13 cellular contexts compared by ENCODE assay signal in the genomic region with DNA sequence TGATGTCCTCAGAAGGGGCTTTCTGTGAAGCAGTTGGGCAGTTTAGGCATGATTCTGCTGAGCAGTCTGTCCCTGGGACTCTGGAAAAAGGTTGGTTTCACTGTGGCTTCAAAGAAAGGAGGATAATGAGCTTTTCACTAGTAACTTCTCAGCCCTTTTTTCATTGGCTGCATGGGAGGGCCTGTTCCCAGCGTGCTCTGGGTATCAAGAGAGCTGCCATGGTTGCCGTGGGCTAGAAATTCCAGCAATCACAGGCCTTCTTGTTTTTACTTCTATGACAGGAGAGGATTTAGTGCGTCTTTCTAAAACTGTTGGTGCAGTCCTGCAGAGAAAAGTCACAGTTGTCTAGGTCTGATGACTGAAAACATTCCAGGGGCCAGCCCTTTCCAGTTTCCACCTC. TPM values are rescaled to one million over a fixed set of nuclear protein-coding genes. Genes with fewer than 3 reads are reported as not detected.
A peak's percentile ranks its signal among the peaks of the same experiment; 100 is the strongest.
DNase-seq lines count a peak whose midpoint lies in the region; ATAC-seq and TF ChIP-seq lines count a peak whose summit lies in the region.
"Had no signal": no experiment of that assay in that cellular context is flagged by ENCODE, and none has a peak within 500 bp of the region (broad histone marks: within the 10 kb centered on the region; RNA-seq: fewer than 3 reads in every experiment).

No MANE protein-coding gene starts in this region.

- no peak for TF ChIP-seq CTCF in fibroblast of lung (conservative IDR thresholded peaks at IDR 0.05 in 1 of 2, IDR thresholded peaks at IDR 0.05 in 1 of 2; ENCODE audit: low read depth in 1 of 2, low read length in 2 of 2)
- TF ChIP-seq CTCF in heart right ventricle (IDR thresholded peaks at IDR 0.05), result no peak

- H3K27me3 ChIP-seq in fibroblast of lung (ENCODE audit: control insufficient read depth, insufficient read depth, low read length) (no peaks in the 10 kb centered on the region), heart right ventricle (no peaks in the 10 kb centered on the region)
- H3K27me3 ChIP-seq: upper lobe of left lung had no signal

- no peaks in the 10 kb centered on the region for H3K27me3 Mint-ChIP-seq in activated T-cell treated with anti-CD3 and anti-CD28 coated beads, Interleukin-2, amount 50 U/mL, for 72 hours (ENCODE audit: low read depth)
- no peaks in the 10 kb centered on the region for H3K27me3 Mint-ChIP-seq in activated CD8-positive, alpha-beta T cell treated with anti-CD3 and anti-CD28 coated beads, Interleukin-2, amount 10 ng/mL, durations not matched to agents 7 days and 5 days (ENCODE audit: low read depth)
- H3K27me3 Mint-ChIP-seq: B cell had no signal

- CTCF ChIA-PET in activated CD8-positive, alpha-beta T cell treated with anti-CD3 and anti-CD28 coated beads, Interleukin-2, amount 10 ng/mL, durations not matched to agents 7 days and 5 days (lab: Charles Lee), result interaction anchor here (0.8 to 2.0 kb wide), 2 partner anchors 11 to 17 kb away, joined by 3 to 5 read pairs; no protein-coding TSS in a partner anchor

- peak overlapping the region; percentile 20 to 31 for H3K4me3 Mint-ChIP-seq in activated T-cell treated with anti-CD3 and anti-CD28 coated beads, Interleukin-2, amount 50 U/mL, for 72 hours
- H3K4me3 Mint-ChIP-seq in activated CD8-positive, alpha-beta T cell treated with anti-CD3 and anti-CD28 coated beads, Interleukin-2, amount 10 ng/mL, durations not matched to agents 7 days and 5 days, result no peak overlapping the region
- H3K4me3 Mint-ChIP-seq in stimulated activated effector memory CD8-positive, alpha-beta T cell treated with anti-CD3 and anti-CD28 coated beads, Interleukin-12 subunit alpha, Interleukin-12 subunit beta, amount 100 ng/mL, for 72 hours, result peak overlapping the region; percentile 16
- H3K4me3 Mint-ChIP-seq: B cell had no signal

- H3K4me2 ChIP-seq in fibroblast of lung (ENCODE audit: extremely low read depth, insufficient read depth, low read length), result no peak overlapping the region

- H3K27ac ChIP-seq in fibroblast of lung (ENCODE audit: insufficient read depth, low read length) (peak overlapping the region; percentile 71), heart right ventricle (peak overlapping the region in 4 of 10 donors; percentile 7 to 86 (median 74))

- H3K36me3 Mint-ChIP-seq in activated T-cell treated with anti-CD3 and anti-CD28 coated beads, Interleukin-2, amount 50 U/mL, for 72 hours (ENCODE audit: insufficient read depth in 2 of 2), result peaks cover 8 to 15% of the 10 kb centered on the region in 2 donors
- peaks cover 38% of the 10 kb centered on the region for H3K36me3 Mint-ChIP-seq in activated CD8-positive, alpha-beta T cell treated with anti-CD3 and anti-CD28 coated beads, Interleukin-2, amount 10 ng/mL, durations not matched to agents 7 days and 5 days (ENCODE audit: low read depth)
- H3K36me3 Mint-ChIP-seq in stimulated activated effector memory CD8-positive, alpha-beta T cell treated with anti-CD3 and anti-CD28 coated beads, Interleukin-12 subunit alpha, Interleukin-12 subunit beta, amount 100 ng/mL, for 72 hours, result peaks cover 93% of the 10 kb centered on the region

- H3K9ac ChIP-seq in fibroblast of lung (ENCODE audit: insufficient read depth, low read length), result no peak overlapping the region

- no peak for DNase-seq in activated T-cell treated with anti-CD3 and anti-CD28 coated beads, Interleukin-2, amount 50 U/mL, for 72 hours
- DNase-seq in activated T-cell treated with anti-CD3 and anti-CD28 coated beads, Interleukin-2, amount 50 U/mL, for 1 hour, result no peak
- DNase-seq in activated CD8-positive, alpha-beta T cell treated with anti-CD3 and anti-CD28 coated beads, Interleukin-2, amount 10 ng/mL, durations not matched to agents 7 days and 5 days, result no peak
- DNase-seq in fibroblast of lung (ENCODE audit: low read depth in 2 of 2) (no peak), heart right ventricle (no peak), dedifferentiated amniotic fluid mesenchymal stem cell (ENCODE audit: extremely low spot score) (no peak), GDM1 (lab: John Stamatoyannopoulos, UW) (no peak)
- no peak for DNase-seq in stimulated activated effector memory CD8-positive, alpha-beta T cell treated with anti-CD3 and anti-CD28 coated beads, Interleukin-12 subunit alpha, Interleukin-12 subunit beta, amount 100 ng/mL, for 72 hours (ENCODE audit: low spot score in 2 of 2)
- DNase-seq: NCI-H1417 treated with DMSO at 0.1 percent for 48 hours, NCI-H748 treated with DMSO at 0.1 percent for 48 hours, SHP77 treated with DMSO at 0.1 percent for 48 hours, upper lobe of left lung had no signal

- peaks cover 74% of the 10 kb centered on the region for H3K4me1 Mint-ChIP-seq in activated T-cell treated with anti-CD3 and anti-CD28 coated beads, Interleukin-2, amount 50 U/mL, for 72 hours (ENCODE audit: low read depth)
- peaks cover 69% of the 10 kb centered on the region for H3K4me1 Mint-ChIP-seq in activated CD8-positive, alpha-beta T cell treated with anti-CD3 and anti-CD28 coated beads, Interleukin-2, amount 10 ng/mL, durations not matched to agents 7 days and 5 days (ENCODE audit: low read depth)
- peaks cover 77% of the 10 kb centered on the region for H3K4me1 Mint-ChIP-seq in stimulated activated effector memory CD8-positive, alpha-beta T cell treated with anti-CD3 and anti-CD28 coated beads, Interleukin-12 subunit alpha, Interleukin-12 subunit beta, amount 100 ng/mL, for 72 hours

- H3K36me3 ChIP-seq in fibroblast of lung (ENCODE audit: control insufficient read depth, insufficient read depth, low read length), result peaks cover under 1% of the 10 kb centered on the region
- H3K36me3 ChIP-seq in heart right ventricle, result peaks cover 0 to 8% (median 0%) of the 10 kb centered on the region in 9 donors
- H3K36me3 ChIP-seq: upper lobe of left lung had no signal

- POLR2A ChIA-PET in activated CD8-positive, alpha-beta T cell treated with anti-CD3 and anti-CD28 coated beads, Interleukin-2, amount 10 ng/mL, durations not matched to agents 7 days and 5 days (lab: Charles Lee), result interaction anchor here (0.6 to 1.3 kb wide), 3 partner anchors 46 to 66 kb away, joined by 3 to 5 read pairs (median 4); a partner anchor contains a TSS

- H3K4me3 ChIP-seq in fibroblast of lung (replicated peaks in 1 of 4; ENCODE audit: control extremely low read depth in 1 of 4, insufficient read depth in 1 of 4, low read depth in 3 of 4, low read length in 4 of 4), result no peak overlapping the region
- H3K4me3 ChIP-seq in heart right ventricle, result no peak overlapping the region
- H3K4me3 ChIP-seq: upper lobe of left lung had no signal

- H3K79me2 ChIP-seq in fibroblast of lung (ENCODE audit: control insufficient read depth, insufficient read depth, low read length), result peaks cover 91% of the 10 kb centered on the region

- no peaks in the 10 kb centered on the region for H4K20me1 ChIP-seq in fibroblast of lung (ENCODE audit: control insufficient read depth, extremely low read depth, insufficient read depth, low read length)

- H2AFZ ChIP-seq in fibroblast of lung (ENCODE audit: low read length), result no peak overlapping the region

- peak overlapping the region; percentile 50 for H3K27ac Mint-ChIP-seq in activated T-cell treated with anti-CD3 and anti-CD28 coated beads, Interleukin-2, amount 50 U/mL, for 72 hours
- H3K27ac Mint-ChIP-seq in activated CD8-positive, alpha-beta T cell treated with anti-CD3 and anti-CD28 coated beads, Interleukin-2, amount 10 ng/mL, durations not matched to agents 7 days and 5 days, result peak overlapping the region; percentile 41
- H3K27ac Mint-ChIP-seq in stimulated activated effector memory CD8-positive, alpha-beta T cell treated with anti-CD3 and anti-CD28 coated beads, Interleukin-12 subunit alpha, Interleukin-12 subunit beta, amount 100 ng/mL, for 72 hours, result peak overlapping the region; percentile 52
- H3K27ac Mint-ChIP-seq: B cell had no signal

- WGBS in heart right ventricle, 2 donors, result 65 to 66% methylated on average over 3 of the region's 3 CpGs

- H3K9me3 ChIP-seq in fibroblast of lung (ENCODE audit: control insufficient read depth, insufficient read depth, low read depth, low read length) (no peaks in the 10 kb centered on the region), heart right ventricle (no peaks in the 10 kb centered on the region)
- H3K9me3 ChIP-seq: upper lobe of left lung had no signal

- ATAC-seq in activated T-cell treated with anti-CD3 and anti-CD28 coated beads, Interleukin-2, amount 50 U/mL, for 72 hours (replicated peaks in 1 of 2), result no peak
- ATAC-seq in activated CD8-positive, alpha-beta T cell treated with anti-CD3 and anti-CD28 coated beads, Interleukin-2, amount 10 ng/mL, durations not matched to agents 7 days and 5 days, result no peak
- no peak for ATAC-seq in stimulated activated effector memory CD8-positive, alpha-beta T cell treated with anti-CD3 and anti-CD28 coated beads, Interleukin-12 subunit alpha, Interleukin-12 subunit beta, amount 100 ng/mL, for 72 hours
- ATAC-seq in heart right ventricle, result no peak

- intact Hi-C loops in heart right ventricle (cut with DNase I), result loop anchor here in 2 of 10 donors (2.0 to 5.0 kb wide), 2 partner anchors 67 to 68 kb away; a partner anchor contains a TSS

- H3K4me1 ChIP-seq in fibroblast of lung (ENCODE audit: control insufficient read depth, extremely low read depth, insufficient read depth, low read length), result peaks cover 28% of the 10 kb centered on the region
- H3K4me1 ChIP-seq in heart right ventricle, result peaks cover 8 to 95% (median 79%) of the 10 kb centered on the region in 9 donors

- H3K9me3 Mint-ChIP-seq in activated T-cell treated with anti-CD3 and anti-CD28 coated beads, Interleukin-2, amount 50 U/mL, for 72 hours, result no peaks in the 10 kb centered on the region
- no peaks in the 10 kb centered on the region for H3K9me3 Mint-ChIP-seq in activated CD8-positive, alpha-beta T cell treated with anti-CD3 and anti-CD28 coated beads, Interleukin-2, amount 10 ng/mL, durations not matched to agents 7 days and 5 days (ENCODE audit: insufficient read depth)
- no peaks in the 10 kb centered on the region for H3K9me3 Mint-ChIP-seq in stimulated activated effector memory CD8-positive, alpha-beta T cell treated with anti-CD3 and anti-CD28 coated beads, Interleukin-12 subunit alpha, Interleukin-12 subunit beta, amount 100 ng/mL, for 72 hours

RNA-seq across cellular contexts. Expression of a gene that starts 7.2 kb away (rescaled TPM):
- 100 to 1,000 TPM; 145 to 151 TPM for total RNA-seq in activated T-cell treated with anti-CD3 and anti-CD28 coated beads, Interleukin-2, amount 50 U/mL, for 72 hours
- 100 to 1,000 TPM; 171 to 176 TPM for total RNA-seq in activated CD8-positive, alpha-beta T cell treated with anti-CD3 and anti-CD28 coated beads, Interleukin-2, amount 10 ng/mL, durations not matched to agents 7 days and 5 days
- total RNA-seq in fibroblast of lung (20.8 and 30.1 TPM in 2 replicates), heart right ventricle (100 to 1,000 TPM in 6 of 10 donors, 10 to 100 TPM in 4; 87.1 to 131 (median 102) TPM)
- polyA plus RNA-seq in fibroblast of lung (95.1 and 151 TPM in 2 replicates), heart right ventricle (100 to 1,000 TPM in 1 of 2 donors, 10 to 100 TPM in 1; 37.8 to 111 TPM)
- polyA plus RNA-seq in fibroblast of lung (2012), result 110 and 146 TPM in 2 replicates
- 156 and 193 TPM in 2 replicates for polyA minus RNA-seq in fibroblast of lung (ENCODE audit: low replicate concordance)

RNA-seq across cellular contexts. Expression of a gene that starts 22.0 kb away (rescaled TPM):
- total RNA-seq in activated T-cell treated with anti-CD3 and anti-CD28 coated beads, Interleukin-2, amount 50 U/mL, for 72 hours, result 10 to 100 TPM; 18.2 to 23.7 TPM
- 10 to 100 TPM; 19.7 to 23.4 TPM for total RNA-seq in activated CD8-positive, alpha-beta T cell treated with anti-CD3 and anti-CD28 coated beads, Interleukin-2, amount 10 ng/mL, durations not matched to agents 7 days and 5 days
- total RNA-seq in fibroblast of lung, result 10.4 and 10.5 TPM in 2 replicates
- polyA plus RNA-seq in fibroblast of lung, result 13.5 and 14.4 TPM in 2 replicates
- 10.0 and 11.2 TPM in 2 replicates for polyA plus RNA-seq in fibroblast of lung (2012)
- 16.0 and 22.3 TPM in 2 replicates for polyA minus RNA-seq in fibroblast of lung (ENCODE audit: low replicate concordance)
- 10 to 100 TPM; 17.3 to 26.6 (median 21.4) TPM for total RNA-seq in heart right ventricle
- polyA plus RNA-seq in heart right ventricle, result 10 to 100 TPM; 12.4 to 14.8 TPM
